ENCODE assay signal across 9 cellular contexts in the genomic region with DNA sequence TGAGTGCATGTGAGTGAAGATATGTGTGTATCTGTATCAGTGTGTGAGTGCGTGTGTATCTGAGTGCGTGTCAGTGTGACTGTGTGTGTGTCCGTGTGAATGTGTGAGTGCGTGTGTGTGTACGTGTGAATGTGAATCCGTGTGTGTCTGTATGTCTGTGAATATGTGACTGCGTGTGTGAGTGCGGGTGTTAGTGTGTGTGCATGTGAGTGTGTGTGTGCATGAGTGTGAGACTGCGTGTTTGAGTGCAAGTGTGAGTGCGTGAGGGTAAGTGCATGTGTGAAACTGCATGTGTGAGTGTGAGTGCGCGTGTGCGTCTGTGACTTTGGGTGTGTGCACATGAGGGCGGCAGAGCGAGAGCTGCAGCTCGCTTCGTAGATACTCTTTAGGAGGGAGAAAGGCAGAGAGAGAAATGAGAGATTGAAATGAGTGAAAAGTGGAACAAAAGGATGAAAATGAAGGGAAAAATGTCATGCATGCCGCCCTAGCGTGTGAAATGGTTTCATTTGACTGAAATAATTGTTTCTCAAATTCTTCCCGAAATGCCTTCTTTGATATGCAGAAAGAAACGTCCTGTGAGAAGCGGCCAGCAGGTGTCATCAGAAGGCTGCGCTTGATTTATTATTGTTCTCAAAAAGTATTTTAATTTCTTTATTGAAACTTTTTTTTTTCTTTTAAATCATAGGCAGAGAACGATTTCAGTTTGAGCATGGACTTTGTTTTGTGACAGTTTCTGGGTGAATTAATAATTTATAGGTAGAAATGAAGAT.
DNase-seq lines count a peak whose midpoint lies in the region; ATAC-seq, FAIRE-seq and TF ChIP-seq lines count a peak whose summit lies in the region.
"Had no signal": no experiment of that assay in that cellular context is flagged by ENCODE, and none has a peak within 500 bp of the region (broad histone marks: within the 10 kb centered on the region; RNA-seq: fewer than 3 reads in every experiment).

No MANE protein-coding gene starts in this region.

- peak; percentile 56 for TF ChIP-seq CTCF in RWPE2 (IDR thresholded peaks at IDR 0.05; ENCODE audit: poor library complexity, severe bottlenecking)
- TF ChIP-seq CTCF in fibroblast of pulmonary artery (IDR thresholded peaks at IDR 0.05; ENCODE audit: low read length, missing control alignments), result peak; percentile 53

- H3K4me3 ChIP-seq in RWPE2 (ENCODE audit: severe bottlenecking) (no peak overlapping the region), fibroblast of pulmonary artery (replicated peaks; ENCODE audit: low read depth, low read length) (no peak overlapping the region)
- H3K4me3 ChIP-seq: thyroid gland had no signal

- no peaks in the 10 kb centered on the region for H3K9me3 ChIP-seq in RWPE2 (ENCODE audit: severe bottlenecking)
- H3K9me3 ChIP-seq: thyroid gland had no signal

- H3K27me3 ChIP-seq in RWPE2 (ENCODE audit: insufficient read depth, poor library complexity, severe bottlenecking), result no peaks in the 10 kb centered on the region
- H3K27me3 ChIP-seq: thyroid gland had no signal

- ATAC-seq in RWPE2 (ENCODE audit: low read depth), result no peak
- ATAC-seq in GM18511 (IDR thresholded peaks at IDR 0.05; ENCODE audit: unreplicated experiment), result no peak
- no peak for ATAC-seq in GM19455 (IDR thresholded peaks at IDR 0.05; ENCODE audit: unreplicated experiment)

- no peaks in the 10 kb centered on the region for H3K36me3 ChIP-seq in RWPE2 (ENCODE audit: low read depth)
- H3K36me3 ChIP-seq: thyroid gland had no signal

- DNase-seq in stimulated activated CD4-positive, alpha-beta T cell treated with anti-CD3 and anti-CD28 coated beads, Interleukin-4, amount 100 ng/mL, for 1 hour, result peak; percentile 13
- no peak for DNase-seq in stimulated activated CD4-positive, alpha-beta T cell treated with anti-CD3 and anti-CD28 coated beads, Interleukin-4, amount 100 ng/mL, for 4 hours
- DNase-seq in RWPE2 (ENCODE audit: low spot score), result no peak
- peak; percentile 40 for DNase-seq in fibroblast of pulmonary artery (ENCODE audit: low read depth)
- DNase-seq in urothelium cell line (ENCODE audit: low spot score), result no peak
- no peak for DNase-seq in AG08395 (ENCODE audit: low spot score)

- peak; percentile 91 for FAIRE-seq in urothelium cell line (lab: Jason Lieb, UNC)

- H3K27ac ChIP-seq in RWPE2 (ENCODE audit: poor library complexity, severe bottlenecking), result no peak overlapping the region
- H3K27ac ChIP-seq: thyroid gland had no signal

- H3K4me1 ChIP-seq in RWPE2 (ENCODE audit: insufficient read depth, poor library complexity, severe bottlenecking), result no peaks in the 10 kb centered on the region
- H3K4me1 ChIP-seq: thyroid gland had no signal

Comparison
In these comparisons a context has a peak if more than half of its experiments do, and no peak if none do; other contexts are left out.
1. DNase-seq: peak in stimulated activated CD4-positive, alpha-beta T cell treated with anti-CD3 and anti-CD28 coated beads, Interleukin-4, amount 100 ng/mL, for 1 hour (single experiment) and fibroblast of pulmonary artery (single experiment); none in stimulated activated CD4-positive, alpha-beta T cell treated with anti-CD3 and anti-CD28 coated beads, Interleukin-4, amount 100 ng/mL, for 4 hours (0 of 2), RWPE2 (single experiment), urothelium cell line (single experiment) and AG08395 (single experiment).